Comparison of ENCODE assay signal across 30 cellular contexts in genomic region chr3:133887075-133887950, GRCh38. TPM values are rescaled to one million over a fixed set of nuclear protein-coding genes. Genes with fewer than 3 reads are reported as not detected.
DNase-seq lines count a peak whose midpoint lies in the region; ATAC-seq, FAIRE-seq and TF ChIP-seq lines count a peak whose summit lies in the region.
"Had no signal": no experiment of that assay in that cellular context is flagged by ENCODE, and none has a peak within 500 bp of the region (broad histone marks: within the 10 kb centered on the region; RNA-seq: fewer than 3 reads in every experiment).

No MANE protein-coding gene starts in this region.

- H4K20me1 ChIP-seq in astrocyte (ENCODE audit: insufficient read depth, low read length), result no peaks in the 10 kb centered on the region
- H4K20me1 ChIP-seq in PC-9 (ENCODE audit: insufficient read depth), result no peaks in the 10 kb centered on the region

- H2AFZ ChIP-seq in astrocyte (ENCODE audit: low read depth, low read length) (no peak overlapping the region), PC-9 (no peak overlapping the region)

- peak overlapping the region; percentile 50 for H3K4me3 Mint-ChIP-seq in astrocyte (ENCODE audit: unreplicated experiment)
- H3K4me3 Mint-ChIP-seq: activated naive CD8-positive, alpha-beta T cell treated with anti-CD3 and anti-CD28 coated beads, Interleukin-2, amount 10 ng/mL, durations not matched to agents 7 days and 5 days; activated T-cell treated with anti-CD3 and anti-CD28 coated beads, Interleukin-2, amount 50 U/mL, for 24 hours; CD4-positive, alpha-beta memory T cell; natural killer cell treated with Interleukin-12 subunit alpha and Interleukin-12 subunit beta and Interleukin-15 and Interleukin-18, amount 100 ng/mL, for 72 hours; T-helper 17 cell had no signal

- intact Hi-C loops in transverse colon (cut with DNase I; ENCODE audit: low total_unique reads) (no loop called here), PC-9 (cut with micrococcal nuclease; ENCODE audit: unreplicated experiment) (no loop called here)

- peaks cover 5% of the 10 kb centered on the region for H3K9me3 Mint-ChIP-seq in astrocyte (ENCODE audit: unreplicated experiment)
- H3K9me3 Mint-ChIP-seq: activated naive CD8-positive, alpha-beta T cell treated with anti-CD3 and anti-CD28 coated beads, Interleukin-2, amount 10 ng/mL, durations not matched to agents 7 days and 5 days; activated T-cell treated with anti-CD3 and anti-CD28 coated beads, Interleukin-2, amount 50 U/mL, for 24 hours; CD4-positive, alpha-beta memory T cell; natural killer cell treated with Interleukin-12 subunit alpha and Interleukin-12 subunit beta and Interleukin-15 and Interleukin-18, amount 100 ng/mL, for 72 hours had no signal

- H3K4me2 ChIP-seq in astrocyte (ENCODE audit: low read length) (no peak overlapping the region), PC-9 (no peak overlapping the region)
- H3K4me2 ChIP-seq: A549, smooth muscle cell had no signal

- H3K4me1 Mint-ChIP-seq in astrocyte (ENCODE audit: low read depth, unreplicated experiment), result peaks cover 18% of the 10 kb centered on the region

- H3K27ac ChIP-seq in astrocyte (ENCODE audit: low read depth, low read length), result no peak overlapping the region
- no peak overlapping the region for H3K27ac ChIP-seq in lung (ENCODE audit: low read depth in 1 of 2, low read length in 1 of 2)
- no peak overlapping the region for H3K27ac ChIP-seq in transverse colon
- H3K27ac ChIP-seq in PC-9, result no peak overlapping the region
- H3K27ac ChIP-seq: A549, pancreas, tibial artery had no signal

- BruUV-seq in PC-9 (replicated peaks; lab: Mats Ljungman, UMichigan), result no TSS peak

- H3K9ac ChIP-seq in astrocyte (ENCODE audit: low read length), result no peak overlapping the region

- H3K27me3 ChIP-seq in astrocyte (ENCODE audit: insufficient read depth, low read length) (peaks cover 3% of the 10 kb centered on the region), lung (ENCODE audit: control insufficient read depth, insufficient read depth) (no peaks in the 10 kb centered on the region), transverse colon (no peaks in the 10 kb centered on the region), PC-9 (ENCODE audit: insufficient read depth, low read depth) (0 out of 2 replicates have a peak, but pooled peaks cover 3% of the 10 kb centered on the region)
- H3K27me3 ChIP-seq: pancreas, tibial artery had no signal

- H3F3A ChIP-seq in PC-9 (ENCODE audit: insufficient read depth, low read depth), result no peaks in the 10 kb centered on the region

- no peak for TF ChIP-seq EP300 in transverse colon (IDR thresholded peaks at IDR 0.05; ENCODE audit: low read depth)

- H3K36me3 Mint-ChIP-seq in astrocyte (ENCODE audit: low read depth, unreplicated experiment), result peaks cover 30% of the 10 kb centered on the region
- H3K36me3 Mint-ChIP-seq: activated naive CD8-positive, alpha-beta T cell treated with anti-CD3 and anti-CD28 coated beads, Interleukin-2, amount 10 ng/mL, durations not matched to agents 7 days and 5 days; CD4-positive, alpha-beta memory T cell; natural killer cell treated with Interleukin-12 subunit alpha and Interleukin-12 subunit beta and Interleukin-15 and Interleukin-18, amount 100 ng/mL, for 72 hours had no signal

- H3K4me1 ChIP-seq in astrocyte (ENCODE audit: insufficient read depth, low read length) (no peaks in the 10 kb centered on the region), lung (ENCODE audit: control insufficient read depth in 2 of 2, insufficient read depth in 2 of 2, low read length in 2 of 2) (no peaks in the 10 kb centered on the region), transverse colon (peaks cover 0 to 9% (median 0%) of the 10 kb centered on the region in 4 donors), PC-9 (replicated peaks; ENCODE audit: insufficient read depth) (peaks cover 6% of the 10 kb centered on the region)
- H3K4me1 ChIP-seq: A549, pancreas had no signal

- no peaks in the 10 kb centered on the region for H3K9me2 ChIP-seq in PC-9 (ENCODE audit: insufficient read depth)

- H3K79me2 ChIP-seq in astrocyte (ENCODE audit: insufficient read depth, low read length) (no peaks in the 10 kb centered on the region), PC-9 (ENCODE audit: low read depth) (no peaks in the 10 kb centered on the region)

- FAIRE-seq in astrocyte (lab: Jason Lieb, UNC), result no peak
- FAIRE-seq: A549, G401.6, GM18507, islet of Langerhans, pancreas had no signal

- H3K27ac Mint-ChIP-seq in astrocyte (ENCODE audit: unreplicated experiment), result no peak overlapping the region
- H3K27ac Mint-ChIP-seq: activated naive CD8-positive, alpha-beta T cell treated with anti-CD3 and anti-CD28 coated beads, Interleukin-2, amount 10 ng/mL, durations not matched to agents 7 days and 5 days; activated T-cell treated with anti-CD3 and anti-CD28 coated beads, Interleukin-2, amount 50 U/mL, for 24 hours; CD4-positive, alpha-beta memory T cell; natural killer cell treated with Interleukin-12 subunit alpha and Interleukin-12 subunit beta and Interleukin-15 and Interleukin-18, amount 100 ng/mL, for 72 hours; T-helper 17 cell had no signal

- CTCF ChIA-PET in PC-9 (lab: Charles Lee), result no interaction called here

- DNase-seq in NCI-H1436 (lab: John Stamatoyannopoulos, UW), result peak; percentile 37
- no peak for DNase-seq in NCI-H1436 treated with DMSO at 0.1 percent for 48 hours (lab: John Stamatoyannopoulos, UW)
- DNase-seq in GM03348 (ENCODE audit: low spot score), result peak; percentile 1
- no peak for DNase-seq in astrocyte (ENCODE audit: low read depth)
- peak; percentile 13 for DNase-seq in lung (ENCODE audit: low spot score)
- DNase-seq in GM13976 (ENCODE audit: low spot score), result no peak
- no peak for DNase-seq in transverse colon
- DNase-seq in PC-9, result no peak
- DNase-seq: activated CD8-positive, alpha-beta memory T cell treated with anti-CD3 and anti-CD28 coated beads for 24 hours; activated gamma-delta T cell; activated naive CD8-positive, alpha-beta T cell treated with anti-CD3 and anti-CD28 coated beads, Interleukin-2, amount 10 ng/mL, durations not matched to agents 7 days and 5 days; activated T-cell treated with anti-CD3 and anti-CD28 coated beads, Interleukin-2, amount 50 U/mL, for 24 hours; CD4-positive, alpha-beta memory T cell; HCEC 1CT; Karpas-422; mucosa of descending colon; NCI-H1930; NCI-H345; pancreas; stimulated activated CD4-positive, alpha-beta T cell treated with anti-CD3 and anti-CD28 coated beads, Interleukin-2, amount 100 ng/mL, for 24 hours; T-helper 17 cell; tibial artery had no signal

- peaks cover 1% of the 10 kb centered on the region for H3K27me3 Mint-ChIP-seq in astrocyte (ENCODE audit: low read depth, unreplicated experiment)

- no peak for TF ChIP-seq POLR2A in transverse colon (IDR thresholded peaks at IDR 0.05)

- POLR2A ChIA-PET in PC-9 (lab: Charles Lee; ENCODE audit: unreplicated experiment), result no interaction called here

- ATAC-seq in lung (ENCODE audit: insufficient read depth, low FRiP score), result no peak
- ATAC-seq: A549; natural killer cell treated with Interleukin-12 subunit alpha and Interleukin-12 subunit beta and Interleukin-15 and Interleukin-18, amount 100 ng/mL, for 72 hours; pancreas; SK-N-SH treated with all-trans-retinoic acid at 6 μM for 48 hours; T-helper 17 cell had no signal

- TF ChIP-seq CTCF in astrocyte (IDR thresholded peaks at IDR 0.05; ENCODE audit: insufficient read depth, low read depth, low read length) (no peak), lung (IDR thresholded peaks at IDR 0.05; ENCODE audit: control extremely low read depth, extremely low read depth) (no peak), GM13976 (IDR thresholded peaks at IDR 0.05; ENCODE audit: borderline replicate concordance, control extremely low read depth, extremely low read depth, insufficient read depth, missing control alignments) (no peak), transverse colon (IDR thresholded peaks at IDR 0.05) (no peak), PC-9 (conservative IDR thresholded peaks at IDR 0.05) (no peak)

- WGBS in lung, 2 donors, result 82 to 84% methylated on average over 4 of the region's 4 CpGs
- WGBS in transverse colon (ENCODE audit: low coverage in 1 of 2), 2 donors, result 64% methylated on average over 4 of the region's 4 CpGs; no CpG with 5 or more reads in 1 of the 2 donors

- H3K36me3 ChIP-seq in astrocyte (ENCODE audit: insufficient read depth, low read length), result no peaks in the 10 kb centered on the region
- no peaks in the 10 kb centered on the region for H3K36me3 ChIP-seq in lung (ENCODE audit: control insufficient read depth in 2 of 2, insufficient read depth in 2 of 2, low read length in 2 of 2)
- H3K36me3 ChIP-seq in transverse colon, result no peaks in the 10 kb centered on the region
- H3K36me3 ChIP-seq in PC-9 (ENCODE audit: low read depth), result no peaks in the 10 kb centered on the region
- H3K36me3 ChIP-seq: pancreas, tibial artery had no signal

- no peaks in the 10 kb centered on the region for H3K9me3 ChIP-seq in astrocyte (ENCODE audit: insufficient read depth, low read depth, low read length)
- no peaks in the 10 kb centered on the region for H3K9me3 ChIP-seq in lung (ENCODE audit: control insufficient read depth in 2 of 2, insufficient read depth in 1 of 2, low read length in 1 of 2)
- no peaks in the 10 kb centered on the region for H3K9me3 ChIP-seq in transverse colon
- no peaks in the 10 kb centered on the region for H3K9me3 ChIP-seq in PC-9 (ENCODE audit: insufficient read depth, low read depth)
- H3K9me3 ChIP-seq: A549, mucosa of descending colon, pancreas, tibial artery had no signal

- H3K4me3 ChIP-seq in astrocyte (ENCODE audit: insufficient read depth, low read depth, low read length) (no peak overlapping the region), lung (no peak overlapping the region), transverse colon (no peak overlapping the region), PC-9 (no peak overlapping the region)
- H3K4me3 ChIP-seq: A549, mucosa of descending colon, pancreas, smooth muscle cell, tibial artery had no signal

- in situ Hi-C loops in GM13976 (cut with MboI; ENCODE audit: low sequenced_read_pairs, unreplicated experiment), result no loop called here
- in situ Hi-C loops in transverse colon (cut with MboI; ENCODE audit: low pct_ligation_motif_present in 1 of 4, low pct_unique_long_range_greater_than_20kb in 1 of 4, low sequenced_read_pairs in 3 of 4), result no loop called here

RNA-seq across cellular contexts. Expression of gene RAB6B, which starts 8.4 kb away (rescaled TPM):
- total RNA-seq in astrocyte (60.5 and 61.8 TPM in 2 replicates), lung (1 to 10 TPM; 3.3 to 5.1 TPM), transverse colon (1 to 10 TPM; 1.2 to 4.8 (median 2.2) TPM), PC-9 (2021) (0.40 and 0.52 TPM in 2 replicates)
- 1 to 10 TPM; 1.8 to 3.0 TPM for polyA plus RNA-seq in lung
- total RNA-seq: OCI-LY7 had no signal

Comparison
In these comparisons a context has a peak if more than half of its experiments do, and no peak if none do; other contexts are left out.
1. DNase-seq: peak in NCI-H1436 (single experiment), GM03348 (single experiment) and lung (single experiment); none in NCI-H1436 treated with DMSO at 0.1 percent for 48 hours (single experiment), astrocyte (single experiment), GM13976 (single experiment), transverse colon (single experiment) and PC-9 (0 of 2).
2. RNA of gene RAB6B, which starts 8.4 kb away (total RNA-seq): 60.5 to 61.8 TPM in astrocyte; 3.3 to 5.1 TPM in lung, 1.2 to 4.8 TPM in transverse colon and 0.40 to 0.52 TPM in PC-9; every median in the first group is over 10 times any median in the second.